21 cellular contexts compared by ENCODE assay signal in the genomic region with DNA sequence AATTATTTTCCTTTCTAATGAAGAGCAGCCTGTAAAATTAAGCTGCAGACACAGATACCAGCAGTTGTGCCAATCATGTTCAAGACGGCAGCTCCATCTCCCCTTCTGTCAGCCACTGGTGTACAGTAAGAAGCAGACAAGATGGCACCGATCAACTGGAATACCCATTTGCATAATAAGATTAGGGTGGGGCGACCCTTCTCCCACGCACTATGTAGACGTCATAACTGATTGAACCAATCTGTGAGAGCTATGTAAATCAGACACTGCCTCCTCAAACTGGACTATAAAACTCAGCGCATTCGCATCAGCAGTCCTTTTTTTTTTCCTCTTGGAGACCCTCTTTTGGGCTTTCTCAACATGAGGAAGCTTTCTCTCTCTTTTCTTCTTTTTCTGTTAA.
"Had no signal": no experiment of that assay in that cellular context is flagged by ENCODE, and none has a peak within 500 bp of the region (broad histone marks: within the 10 kb centered on the region; RNA-seq: fewer than 3 reads in every experiment).

No MANE protein-coding gene starts in this region.

- H3K36me3 Mint-ChIP-seq: activated naive CD4-positive, alpha-beta T cell treated with anti-CD3 and anti-CD28 coated beads, Interleukin-2, amount 10 ng/mL, durations not matched to agents 7 days and 5 days; activated naive CD8-positive, alpha-beta T cell treated with anti-CD3 and anti-CD28 coated beads, Interleukin-2, amount 10 ng/mL, durations not matched to agents 7 days and 5 days; brain; natural killer cell treated with Interleukin-12 subunit alpha and Interleukin-12 subunit beta and Interleukin-15 and Interleukin-18, amount 100 ng/mL, for 72 hours; stimulated activated naive B cell treated with anti-CD40 and anti-IgM and Interleukin-4, amounts not matched to agents 10 μg/mL and 1 μg/mL and 100 μg/mL, for 72 hours had no signal

- H3K9me3 Mint-ChIP-seq: activated naive CD4-positive, alpha-beta T cell treated with anti-CD3 and anti-CD28 coated beads, Interleukin-2, amount 10 ng/mL, durations not matched to agents 7 days and 5 days; activated naive CD8-positive, alpha-beta T cell treated with anti-CD3 and anti-CD28 coated beads, Interleukin-2, amount 10 ng/mL, durations not matched to agents 7 days and 5 days; activated T-helper 1 cell treated with anti-CD3 and anti-CD28 coated beads, Interleukin-12 subunit alpha, Interleukin-12 subunit beta, Interleukin-2, Interleukin-4 antibody, amounts not matched to agents 30 ng/mL and 10 ng/mL and 1 ng/mL, durations not matched to agents 14 hours and 24 hours and 36 hours; natural killer cell treated with Interleukin-12 subunit alpha and Interleukin-12 subunit beta and Interleukin-15 and Interleukin-18, amount 100 ng/mL, for 72 hours; stimulated activated naive B cell treated with anti-CD40 and anti-IgM and Interleukin-4, amounts not matched to agents 10 μg/mL and 1 μg/mL and 100 μg/mL, for 72 hours; T-helper 2 cell treated with Interferon-gamma antibody and Interleukin-4, amounts not matched to agents 5 μg/mL and 100 μg/mL, for 36 hours had no signal

- DNase-seq: activated CD4-positive, alpha-beta T cell treated with anti-CD3 and anti-CD28 coated beads for 36 hours; activated CD4-positive, CD25-positive, alpha-beta regulatory T cell; activated effector memory CD4-positive, alpha-beta T cell treated with anti-CD3 and anti-CD28 coated beads, Interleukin-2, amount 50 U/mL, for 16 hours; activated naive CD4-positive, alpha-beta T cell treated with anti-CD3 and anti-CD28 coated beads, Interleukin-2, amount 10 ng/mL, durations not matched to agents 7 days and 5 days; activated naive CD8-positive, alpha-beta T cell treated with anti-CD3 and anti-CD28 coated beads, Interleukin-2, amount 10 ng/mL, durations not matched to agents 7 days and 5 days; cerebellar nuclear complex; colonic mucosa; dorsolateral prefrontal cortex; effector memory CD4-positive, alpha-beta T cell; glutamatergic neuron; left lung; mucosa of descending colon; stimulated activated CD4-positive, alpha-beta T cell treated with anti-CD3 and anti-CD28 coated beads, Interleukin-1b, Interleukin-23, amount 100 ng/mL, for 48 hours; stimulated activated naive B cell treated with anti-CD40 and anti-IgM and Interleukin-4, amounts not matched to agents 10 μg/mL and 1 μg/mL and 100 μg/mL, for 72 hours; stomach; tibial artery; upper lobe of right lung had no signal

- H3K4me3 Mint-ChIP-seq: activated CD4-positive, alpha-beta T cell treated with anti-CD3 and anti-CD28 coated beads for 36 hours; activated naive CD4-positive, alpha-beta T cell treated with anti-CD3 and anti-CD28 coated beads, Interleukin-2, amount 10 ng/mL, durations not matched to agents 7 days and 5 days; activated naive CD8-positive, alpha-beta T cell treated with anti-CD3 and anti-CD28 coated beads, Interleukin-2, amount 10 ng/mL, durations not matched to agents 7 days and 5 days; activated T-helper 1 cell treated with anti-CD3 and anti-CD28 coated beads, Interleukin-12 subunit alpha, Interleukin-12 subunit beta, Interleukin-2, Interleukin-4 antibody, amounts not matched to agents 30 ng/mL and 10 ng/mL and 1 ng/mL, durations not matched to agents 14 hours and 24 hours and 36 hours; brain; natural killer cell treated with Interleukin-12 subunit alpha and Interleukin-12 subunit beta and Interleukin-15 and Interleukin-18, amount 100 ng/mL, for 72 hours; stimulated activated naive B cell treated with anti-CD40 and anti-IgM and Interleukin-4, amounts not matched to agents 10 μg/mL and 1 μg/mL and 100 μg/mL, for 72 hours; T-helper 2 cell treated with Interferon-gamma antibody and Interleukin-4, amounts not matched to agents 5 μg/mL and 100 μg/mL, for 36 hours had no signal

- H3K27me3 Mint-ChIP-seq: activated CD4-positive, alpha-beta T cell treated with anti-CD3 and anti-CD28 coated beads for 36 hours; activated naive CD8-positive, alpha-beta T cell treated with anti-CD3 and anti-CD28 coated beads, Interleukin-2, amount 10 ng/mL, durations not matched to agents 7 days and 5 days; brain had no signal

- H3K27ac Mint-ChIP-seq: activated CD4-positive, alpha-beta T cell treated with anti-CD3 and anti-CD28 coated beads for 36 hours; activated naive CD4-positive, alpha-beta T cell treated with anti-CD3 and anti-CD28 coated beads, Interleukin-2, amount 10 ng/mL, durations not matched to agents 7 days and 5 days; activated naive CD8-positive, alpha-beta T cell treated with anti-CD3 and anti-CD28 coated beads, Interleukin-2, amount 10 ng/mL, durations not matched to agents 7 days and 5 days; activated T-helper 1 cell treated with anti-CD3 and anti-CD28 coated beads, Interleukin-12 subunit alpha, Interleukin-12 subunit beta, Interleukin-2, Interleukin-4 antibody, amounts not matched to agents 30 ng/mL and 10 ng/mL and 1 ng/mL, durations not matched to agents 14 hours and 24 hours and 36 hours; brain; natural killer cell treated with Interleukin-12 subunit alpha and Interleukin-12 subunit beta and Interleukin-15 and Interleukin-18, amount 100 ng/mL, for 72 hours; stimulated activated naive B cell treated with anti-CD40 and anti-IgM and Interleukin-4, amounts not matched to agents 10 μg/mL and 1 μg/mL and 100 μg/mL, for 72 hours; T-helper 2 cell treated with Interferon-gamma antibody and Interleukin-4, amounts not matched to agents 5 μg/mL and 100 μg/mL, for 36 hours had no signal

- H3K4me1 Mint-ChIP-seq: stimulated activated naive B cell treated with anti-CD40 and anti-IgM and Interleukin-4, amounts not matched to agents 10 μg/mL and 1 μg/mL and 100 μg/mL, for 72 hours had no signal
